In genomic region chr21:33963848-33964555, GRCh38 we compare ENCODE assay signal across 14 cellular contexts.
"Had no signal": no experiment of that assay in that cellular context is flagged by ENCODE, and none has a peak within 500 bp of the region (broad histone marks: within the 10 kb centered on the region; RNA-seq: fewer than 3 reads in every experiment).

No MANE protein-coding gene starts in this region.

- H3K27me3 ChIP-seq: sigmoid colon had no signal

- H3K27ac Mint-ChIP-seq: activated naive CD4-positive, alpha-beta T cell treated with anti-CD3 and anti-CD28 coated beads, Interleukin-2, amount 50 U/mL, for 24 hours; nephron had no signal

- H3K27ac ChIP-seq: sigmoid colon had no signal

- H3K9me3 Mint-ChIP-seq: activated naive CD4-positive, alpha-beta T cell treated with anti-CD3 and anti-CD28 coated beads, Interleukin-2, amount 50 U/mL, for 24 hours; effector memory CD8-positive, alpha-beta T cell had no signal

- H3K36me3 ChIP-seq: sigmoid colon had no signal

- DNase-seq: activated CD4-positive, alpha-beta T cell treated with anti-CD3 and anti-CD28 coated beads, Interleukin-2, amount 50 U/mL, for 48 hours; activated gamma-delta T cell; activated T-cell treated with anti-CD3 and anti-CD28 coated beads, Interleukin-2, amount 50 U/mL, for 4 hours; dermis blood vessel endothelial cell; effector memory CD8-positive, alpha-beta T cell; left cardiac atrium; mesendoderm; posterior cingulate gyrus; sigmoid colon; stimulated activated CD4-positive, alpha-beta T cell treated with anti-CD3 and anti-CD28 coated beads, Interleukin-4, amount 100 ng/mL, for 4 hours; stimulated activated naive CD4-positive, alpha-beta T cell had no signal

- ATAC-seq: activated CD4-positive, CD25-positive, alpha-beta regulatory T cell treated with anti-CD3 and anti-CD28 coated beads, Interleukin-2, amount 50 U/mL, for 24 hours; activated T-cell treated with anti-CD3 and anti-CD28 coated beads, Interleukin-2, amount 50 U/mL, for 4 hours; effector memory CD8-positive, alpha-beta T cell; left cardiac atrium had no signal

- H3K4me1 ChIP-seq: sigmoid colon had no signal

- H3K27me3 Mint-ChIP-seq: activated naive CD4-positive, alpha-beta T cell treated with anti-CD3 and anti-CD28 coated beads, Interleukin-2, amount 50 U/mL, for 24 hours; effector memory CD8-positive, alpha-beta T cell had no signal

- H3K4me3 ChIP-seq: sigmoid colon had no signal

- H3K4me3 Mint-ChIP-seq: activated naive CD4-positive, alpha-beta T cell treated with anti-CD3 and anti-CD28 coated beads, Interleukin-2, amount 50 U/mL, for 24 hours; activated T-cell treated with anti-CD3 and anti-CD28 coated beads, Interleukin-2, amount 50 U/mL, for 4 hours; effector memory CD8-positive, alpha-beta T cell; nephron had no signal
